In genomic region chr2:73035899-73036778, GRCh38 we compare ENCODE assay signal across 12 cellular contexts. TPM values are rescaled to one million over a fixed set of nuclear protein-coding genes. Genes with fewer than 3 reads are reported as not detected.
DNase-seq lines count a peak whose midpoint lies in the region; ATAC-seq and TF ChIP-seq lines count a peak whose summit lies in the region.
"Had no signal": no experiment of that assay in that cellular context is flagged by ENCODE, and none has a peak within 500 bp of the region (broad histone marks: within the 10 kb centered on the region; RNA-seq: fewer than 3 reads in every experiment).

No MANE protein-coding gene starts in this region.

- H3K27ac Mint-ChIP-seq in type B pancreatic cell: no peak overlapping the region

- no peak overlapping the region for H3K4me3 Mint-ChIP-seq in type B pancreatic cell

- no peak overlapping the region for H3K27ac ChIP-seq in right atrium auricular region
- H3K27ac ChIP-seq: thoracic aorta had no signal

- H3K36me3 Mint-ChIP-seq in type B pancreatic cell: peaks cover 3% of the 10 kb centered on the region

- DNase-seq in Right ventricle myocardium inferior (ENCODE audit: missing footprints) (peak; percentile 70), right atrium auricular region (ENCODE audit: low spot score) (no peak), RPMI8226 (peak; percentile 30), hippocampal formation (lab: John Stamatoyannopoulos, UW) (peak; percentile 25 to 56), type B pancreatic cell (ENCODE audit: extremely low spot score, unreplicated experiment) (no peak), mucosa of descending colon (no peak)
- DNase-seq: activated CD4-positive, alpha-beta T cell treated with anti-CD3 and anti-CD28 coated beads for 4 hours; NCI-H510A; retina had no signal

- no peaks in the 10 kb centered on the region for H3K4me1 ChIP-seq in right atrium auricular region
- peaks cover 9% of the 10 kb centered on the region for H3K4me1 ChIP-seq in mucosa of descending colon (ENCODE audit: low read depth)

- no peaks in the 10 kb centered on the region for H3K9me3 Mint-ChIP-seq in type B pancreatic cell

- ATAC-seq in Right ventricle myocardium inferior (no peak), GM21825 (IDR thresholded peaks at IDR 0.05; ENCODE audit: unreplicated experiment) (no peak), mucosa of descending colon (no peak), HG03432 (IDR thresholded peaks at IDR 0.05; ENCODE audit: unreplicated experiment) (no peak)

- intact Hi-C loops in Right ventricle myocardium inferior (cut with DNase I): no loop called here
- intact Hi-C loops in mucosa of descending colon (cut with DNase I, micrococcal nuclease): no loop called here

- no peaks in the 10 kb centered on the region for H3K27me3 ChIP-seq in right atrium auricular region

- H3K36me3 ChIP-seq in right atrium auricular region: peaks cover 3% of the 10 kb centered on the region
- no peaks in the 10 kb centered on the region for H3K36me3 ChIP-seq in mucosa of descending colon (ENCODE audit: low read depth)
- H3K36me3 ChIP-seq: thoracic aorta had no signal

- TF ChIP-seq CTCF in right atrium auricular region (IDR thresholded peaks at IDR 0.05): no peak
- peak; percentile 15 for TF ChIP-seq CTCF in type B pancreatic cell (conservative IDR thresholded peaks at IDR 0.05)
- no peak for TF ChIP-seq CTCF in mucosa of descending colon (IDR thresholded peaks at IDR 0.05)

- no peaks in the 10 kb centered on the region for H3K27me3 Mint-ChIP-seq in type B pancreatic cell

- peaks cover 6% of the 10 kb centered on the region for H3K4me1 Mint-ChIP-seq in type B pancreatic cell (ENCODE audit: unreplicated experiment)

- H3K9me3 ChIP-seq in right atrium auricular region: no peaks in the 10 kb centered on the region
- no peaks in the 10 kb centered on the region for H3K9me3 ChIP-seq in mucosa of descending colon
- H3K9me3 ChIP-seq: thoracic aorta had no signal

- H3K4me3 ChIP-seq in right atrium auricular region (no peak overlapping the region), mucosa of descending colon (no peak overlapping the region)
- H3K4me3 ChIP-seq: thoracic aorta had no signal

RNA-seq across cellular contexts. Expression of gene SFXN5, which starts 35.4 kb away (rescaled TPM):
- total RNA-seq in Right ventricle myocardium inferior (9.6 TPM), right atrium auricular region (1 to 10 TPM; 4.5 to 5.8 TPM), type B pancreatic cell (ENCODE audit: low replicate concordance) (15.0 and 27.3 TPM in 2 replicates), mucosa of descending colon (10 to 100 TPM; 22.2 to 30.9 (median 27.5) TPM)

Comparison
In these comparisons a context has a peak if more than half of its experiments do, and no peak if none do; other contexts are left out.
1. DNase-seq: peak in Right ventricle myocardium inferior (single experiment), RPMI8226 (single experiment) and hippocampal formation (2 of 2); none in right atrium auricular region (single experiment), type B pancreatic cell (single experiment) and mucosa of descending colon (0 of 3).